Comparison of ENCODE assay signal across 8 cellular contexts in the genomic region with DNA sequence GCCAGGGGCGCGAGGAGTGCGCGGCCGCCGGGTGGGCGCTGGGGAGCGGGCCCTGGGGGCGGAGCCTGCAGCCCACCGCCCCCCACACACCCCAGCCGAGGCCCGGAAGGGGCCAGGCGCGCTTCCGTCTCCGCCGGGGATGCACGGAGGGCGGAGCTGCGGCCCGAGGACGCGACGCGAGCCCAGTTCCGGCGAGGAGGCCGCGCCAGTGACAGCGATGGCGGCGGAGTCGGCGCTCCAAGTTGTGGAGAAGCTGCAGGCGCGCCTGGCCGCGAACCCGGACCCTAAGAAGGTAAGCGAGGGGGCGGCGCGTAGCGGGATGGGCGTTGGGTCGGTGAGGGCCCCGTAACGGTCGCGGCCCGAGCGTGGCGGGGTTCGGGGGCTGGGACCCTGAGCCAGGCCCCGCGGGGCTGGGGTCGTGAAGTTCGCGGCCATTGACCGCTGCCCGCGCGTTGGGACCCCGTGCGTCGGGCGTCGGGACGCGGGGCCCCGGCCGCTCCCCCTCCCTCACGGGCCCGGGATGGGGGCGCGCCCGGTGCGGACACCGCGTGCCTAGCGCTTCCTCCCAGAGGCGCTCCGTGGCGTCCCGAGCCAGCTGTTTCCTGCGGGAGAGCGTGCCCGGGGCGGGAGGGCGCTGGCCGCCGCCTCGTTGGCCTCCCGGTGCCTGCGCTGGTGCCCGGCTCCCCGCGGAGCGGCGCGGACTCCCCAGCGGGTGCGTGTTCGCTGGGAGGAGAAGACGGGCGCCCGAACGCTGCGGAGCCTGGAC. TPM values are rescaled to one million over a fixed set of nuclear protein-coding genes. Genes with fewer than 3 reads are reported as not detected.
DNase-seq lines count a peak whose midpoint lies in the region; ATAC-seq and TF ChIP-seq lines count a peak whose summit lies in the region.

TSS of gene ELOA (plus strand) at position 185 of the 766 bp plus-strand sequence. CDS start at position 218, 33 bp downstream.

- H3K36me3 ChIP-seq in left lung = peaks cover 0 to 8% of the 10 kb centered on the region in 2 donors

- H3K4me3 Mint-ChIP-seq in activated CD4-positive, alpha-beta T cell treated with anti-CD3 and anti-CD28 coated beads, Interleukin-2, amount 10 ng/mL, durations not matched to agents 7 days and 5 days = peak within 1 kb of the TSS; percentile 88

- H3K9me3 Mint-ChIP-seq in activated CD4-positive, alpha-beta T cell treated with anti-CD3 and anti-CD28 coated beads, Interleukin-2, amount 10 ng/mL, durations not matched to agents 7 days and 5 days = no peaks in the 10 kb centered on the region

- intact Hi-C loops in left lung (cut with DNase I) = no loop called here

- peak; percentile 52 for ATAC-seq in GM18499 (IDR thresholded peaks at IDR 0.05; ENCODE audit: insufficient read depth, unreplicated experiment)
- peak; percentile 58 for ATAC-seq in HG02973 (IDR thresholded peaks at IDR 0.05; ENCODE audit: unreplicated experiment)
- peak; percentile 91 for ATAC-seq in left lung

- H3K27ac ChIP-seq in 22Rv1 = peak within 1 kb of the TSS; percentile 78
- H3K27ac ChIP-seq in left lung = peak within 1 kb of the TSS; percentile 90 to 92

- peaks cover 50% of the 10 kb centered on the region for H3K4me1 Mint-ChIP-seq in activated CD4-positive, alpha-beta T cell treated with anti-CD3 and anti-CD28 coated beads, Interleukin-2, amount 10 ng/mL, durations not matched to agents 7 days and 5 days

- peak within 1 kb of the TSS; percentile 93 for H3K27ac Mint-ChIP-seq in activated CD4-positive, alpha-beta T cell treated with anti-CD3 and anti-CD28 coated beads, Interleukin-2, amount 10 ng/mL, durations not matched to agents 7 days and 5 days

- no peaks in the 10 kb centered on the region for H3K27me3 ChIP-seq in left lung

- peaks cover 0 to 48% of the 10 kb centered on the region in 2 donors for H3K4me1 ChIP-seq in left lung

- H3K36me3 Mint-ChIP-seq in activated CD4-positive, alpha-beta T cell treated with anti-CD3 and anti-CD28 coated beads, Interleukin-2, amount 10 ng/mL, durations not matched to agents 7 days and 5 days (ENCODE audit: low read depth) = peaks cover 11% of the 10 kb centered on the region

- H3K27me3 Mint-ChIP-seq in activated CD4-positive, alpha-beta T cell treated with anti-CD3 and anti-CD28 coated beads, Interleukin-2, amount 10 ng/mL, durations not matched to agents 7 days and 5 days = no peaks in the 10 kb centered on the region

- CTCF ChIA-PET in activated CD4-positive, alpha-beta T cell treated with anti-CD3 and anti-CD28 coated beads, Interleukin-2, amount 10 ng/mL, durations not matched to agents 7 days and 5 days (lab: Charles Lee) = interaction anchor here (0.9 to 2.7 kb wide), 6 partner anchors 8 to 268 kb away, joined by 3 to 9 read pairs (median 5); partner anchors contain the start of gene RPL11

- no peaks in the 10 kb centered on the region for H3K9me3 ChIP-seq in left lung

- POLR2A ChIA-PET in activated CD4-positive, alpha-beta T cell treated with anti-CD3 and anti-CD28 coated beads, Interleukin-2, amount 10 ng/mL, durations not matched to agents 7 days and 5 days (lab: Charles Lee) = interaction anchor here (0.5 kb wide), 1 partner anchor 51 kb away, joined by 3 read pairs; no protein-coding TSS in a partner anchor

- DNase-seq in NCI-H446 treated with DMSO at 0.1 percent for 48 hours (lab: John Stamatoyannopoulos, UW) (peak; percentile 36), dedifferentiated amniotic fluid mesenchymal stem cell (ENCODE audit: extremely low spot score) (peak; percentile 53), left lung (peak; percentile 81 to 95)
- DNase-seq in activated CD4-positive, alpha-beta T cell treated with anti-CD3 and anti-CD28 coated beads, Interleukin-2, amount 10 ng/mL, durations not matched to agents 7 days and 5 days = peak; percentile 82
- peak; percentile 62 to 73 for DNase-seq in stimulated activated CD4-positive, alpha-beta T cell treated with anti-CD3 and anti-CD28 coated beads, Interleukin-2, amount 100 ng/mL, for 48 hours

- TF ChIP-seq CTCF in 22Rv1 (IDR thresholded peaks at IDR 0.05) = no peak
- no peak for TF ChIP-seq CTCF in left lung (IDR thresholded peaks at IDR 0.05)

- H3K4me3 ChIP-seq in left lung = peak within 1 kb of the TSS; percentile 98

RNA-seq across cellular contexts. Expression of gene ELOA, which starts in this region (rescaled TPM):
- total RNA-seq in activated CD4-positive, alpha-beta T cell treated with anti-CD3 and anti-CD28 coated beads, Interleukin-2, amount 10 ng/mL, durations not matched to agents 7 days and 5 days = 10 to 100 TPM; 29.8 to 33.5 TPM
- total RNA-seq in left lung = 10 to 100 TPM; 48.6 to 50.3 TPM

Comparison
In these comparisons a context has a peak if more than half of its experiments do, and no peak if none do; other contexts are left out.
1. Peak in every context shown above with its lines: DNase-seq, ATAC-seq, H3K4me3 ChIP-seq and H3K27ac ChIP-seq.
2. DNase-seq: peak in every context shown above with its lines; median percentile 88 in left lung; 82 in activated CD4-positive, alpha-beta T cell treated with anti-CD3 and anti-CD28 coated beads, Interleukin-2, amount 10 ng/mL, durations not matched to agents 7 days and 5 days; 68 in stimulated activated CD4-positive, alpha-beta T cell treated with anti-CD3 and anti-CD28 coated beads, Interleukin-2, amount 100 ng/mL, for 48 hours; 53 in dedifferentiated amniotic fluid mesenchymal stem cell; 36 in NCI-H446 treated with DMSO at 0.1 percent for 48 hours.